ENCODE assay signal across 27 cellular contexts in the genomic region with DNA sequence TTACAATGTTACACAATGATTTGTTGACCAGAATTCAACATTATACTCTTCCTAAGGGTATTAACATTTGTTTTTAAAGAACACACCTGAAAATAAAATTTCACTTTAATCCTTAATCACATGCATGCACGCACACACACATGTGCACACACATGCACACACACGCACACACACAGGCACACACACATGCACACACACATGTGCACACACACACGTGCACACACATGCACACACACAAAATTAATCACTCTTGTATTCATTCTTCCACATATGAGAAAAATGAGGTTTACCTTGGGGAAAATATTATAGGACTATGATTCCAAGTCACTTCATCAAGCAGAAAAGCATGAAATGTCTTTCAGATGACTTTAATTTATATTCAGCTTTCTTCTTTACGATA.
"Had no signal": no experiment of that assay in that cellular context is flagged by ENCODE, and none has a peak within 500 bp of the region (broad histone marks: within the 10 kb centered on the region; RNA-seq: fewer than 3 reads in every experiment).

No MANE protein-coding gene starts in this region.

- H3K4me3 ChIP-seq: stomach, suprapubic skin, testis, thoracic aorta, thyroid gland, tibial artery, tibial nerve, transverse colon, upper lobe of left lung, upper lobe of right lung, uterus, vagina had no signal

- DNase-seq: stimulated activated CD4-positive, alpha-beta T cell treated with anti-CD3 and anti-CD28 coated beads, Interleukin-2, amount 100 ng/mL, for 48 hours; stimulated activated CD4-positive, alpha-beta T cell treated with anti-CD3 and anti-CD28 coated beads, Interleukin-4, amount 100 ng/mL, for 1 hour; stimulated activated CD4-positive, alpha-beta T cell treated with anti-CD3 and anti-CD28 coated beads, Interleukin-4, amount 100 ng/mL, for 24 hours; stimulated activated CD4-positive, alpha-beta T cell treated with anti-CD3 and anti-CD28 coated beads, Interleukin-4, amount 100 ng/mL, for 4 hours; stimulated activated CD8-positive, alpha-beta memory T cell treated with anti-CD3 and anti-CD28 coated beads, Interleukin-4, amount 100 ng/mL, for 48 hours; stimulated activated naive B cell treated with anti-CD40 and anti-IgM and Interleukin-4, amounts not matched to agents 10 μg/mL and 1 μg/mL and 100 μg/mL, for 72 hours; stimulated activated naive CD4-positive, alpha-beta T cell; stimulated activated naive CD4-positive, alpha-beta T cell treated with Interleukin-2 at 50 U/mL for 16 hours; stimulated activated naive CD8-positive, alpha-beta T cell treated with anti-CD3 and anti-CD28 coated beads, Interleukin-15, amount 100 ng/mL, for 72 hours; stimulated activated naive CD8-positive, alpha-beta T cell treated with anti-CD3 and anti-CD28 coated beads, Interleukin-15, Interleukin-2, amounts not matched to agents 100 U/mL and 50 U/mL, for 24 hours; stomach; substantia nigra; testis; thyroid gland; tibial artery; transverse colon; trophoblast cell; upper lobe of left lung; upper lobe of right lung; uterus had no signal

- H3K27me3 ChIP-seq: stomach, suprapubic skin, testis, thyroid gland, tibial artery, tibial nerve, transverse colon, upper lobe of left lung, upper lobe of right lung, uterus, vagina had no signal

- H3K36me3 ChIP-seq: stomach, suprapubic skin, thoracic aorta, thyroid gland, tibial artery, tibial nerve, transverse colon, upper lobe of left lung, upper lobe of right lung, uterus, vagina had no signal

- H3K9me3 ChIP-seq: stomach, suprapubic skin, testis, thoracic aorta, thyroid gland, tibial artery, tibial nerve, transverse colon, upper lobe of left lung, upper lobe of right lung, uterus, vagina had no signal

- FAIRE-seq: urothelium cell line had no signal

- H3K27ac ChIP-seq: stomach, suprapubic skin, testis, thoracic aorta, thyroid gland, tibial artery, tibial nerve, transverse colon, upper lobe of left lung, upper lobe of right lung, uterus, vagina had no signal

- H3K4me1 ChIP-seq: stomach, suprapubic skin, testis, thyroid gland, tibial artery, tibial nerve, transverse colon, upper lobe of left lung, upper lobe of right lung, uterus, vagina had no signal

- ATAC-seq: stimulated activated effector memory CD8-positive, alpha-beta T cell treated with anti-CD3 and anti-CD28 coated beads, Interleukin-12 subunit alpha, Interleukin-12 subunit beta, amount 100 ng/mL, for 72 hours; stimulated activated memory B cell treated with anti-CD40 and anti-IgM and Interleukin-4, amounts not matched to agents 10 μg/mL and 1 μg/mL and 100 μg/mL, for 72 hours; stimulated activated naive B cell treated with anti-CD40 and anti-IgM and Interleukin-4, amounts not matched to agents 10 μg/mL and 1 μg/mL and 100 μg/mL, for 72 hours; stimulated activated naive CD8-positive, alpha-beta T cell treated with anti-CD3 and anti-CD28 coated beads, Interleukin-15, amount 100 ng/mL, for 72 hours; stimulated activated naive CD8-positive, alpha-beta T cell treated with anti-CD3 and anti-CD28 coated beads, Interleukin-15, Interleukin-2, amounts not matched to agents 100 U/mL and 50 U/mL, for 24 hours; upper lobe of right lung had no signal
